In the genomic region with DNA sequence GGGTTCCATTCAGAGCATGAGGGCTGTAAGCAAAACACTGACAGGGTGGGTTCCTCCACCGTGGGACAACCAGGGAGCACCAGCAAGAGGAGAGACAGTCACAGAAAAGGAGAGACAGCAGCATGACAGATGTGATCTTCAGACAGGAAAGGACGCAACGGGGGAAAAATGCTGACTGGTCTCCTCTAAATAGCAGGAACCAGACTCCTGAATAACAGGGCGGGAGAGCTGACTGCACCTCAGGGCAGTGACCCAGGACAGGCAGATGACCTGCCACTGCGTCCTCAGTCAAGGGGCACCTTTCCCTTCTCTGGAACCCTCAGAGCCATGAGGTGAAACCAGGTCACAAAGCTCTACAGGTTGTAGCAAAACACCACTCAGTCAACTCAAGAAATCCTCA, we compare ENCODE assay signal across 17 cellular contexts. TPM values are rescaled to one million over a fixed set of nuclear protein-coding genes. Genes with fewer than 3 reads are reported as not detected.
DNase-seq lines count a peak whose midpoint lies in the region; ATAC-seq and TF ChIP-seq lines count a peak whose summit lies in the region.
"Had no signal": no experiment of that assay in that cellular context is flagged by ENCODE, and none has a peak within 500 bp of the region (broad histone marks: within the 10 kb centered on the region; RNA-seq: fewer than 3 reads in every experiment).

No MANE protein-coding gene starts in this region.

- no peak for TF ChIP-seq POLR2A in heart left ventricle (IDR thresholded peaks at IDR 0.05)

- peak; percentile 18 for ATAC-seq in left ventricle myocardium superior
- no peak for ATAC-seq in heart left ventricle
- ATAC-seq in activated B cell treated with CpG ODN at 0.5 μM for 24 hours (ENCODE audit: low read depth), result no peak
- ATAC-seq in stimulated activated naive B cell treated with anti-CD40 and anti-IgM and Interleukin-4, amounts not matched to agents 10 μg/mL and 1 μg/mL and 100 μg/mL, for 72 hours (replicated peaks), result no peak
- ATAC-seq: GM23338 had no signal

- peaks cover 0 to 53% (median 15%) of the 10 kb centered on the region in 12 donors for H3K4me1 ChIP-seq in heart left ventricle
- H3K4me1 ChIP-seq: BE2C had no signal

- WGBS in heart left ventricle, 4 donors, result 52 to 67% (median 64%) methylated on average over 5 of the region's 5 CpGs

- peak overlapping the region; percentile 46 for H3K27ac Mint-ChIP-seq in activated B cell treated with CpG ODN at 0.5 μM for 24 hours
- peak overlapping the region; percentile 53 for H3K27ac Mint-ChIP-seq in stimulated activated naive B cell treated with anti-CD40 and anti-IgM and Interleukin-4, amounts not matched to agents 10 μg/mL and 1 μg/mL and 100 μg/mL, for 72 hours
- H3K27ac Mint-ChIP-seq: CD4-positive, alpha-beta memory T cell; GM23338 had no signal

- intact Hi-C loops in left ventricle myocardium superior (cut with micrococcal nuclease), result no loop called here
- intact Hi-C loops in heart left ventricle (cut with DNase I), result loop anchor here in 1 of 10 donors (10.0 kb wide), 1 partner anchor 96 kb away; no protein-coding TSS in a partner anchor
- intact Hi-C loops in activated B cell treated with CpG ODN at 0.5 μM for 24 hours (cut with micrococcal nuclease), result no loop called here

- peak overlapping the region in 6 of 12 donors; percentile 49 to 85 (median 57) for H3K27ac ChIP-seq in heart left ventricle
- H3K27ac ChIP-seq: C4-2B, HL-60 had no signal

- peaks cover 81% of the 10 kb centered on the region for H3K36me3 Mint-ChIP-seq in activated B cell treated with CpG ODN at 0.5 μM for 24 hours (ENCODE audit: low read depth)
- H3K36me3 Mint-ChIP-seq in stimulated activated naive B cell treated with anti-CD40 and anti-IgM and Interleukin-4, amounts not matched to agents 10 μg/mL and 1 μg/mL and 100 μg/mL, for 72 hours, result peaks cover 40 to 63% of the 10 kb centered on the region in 2 donors

- H3K27me3 ChIP-seq in heart left ventricle, result no peaks in the 10 kb centered on the region
- H3K27me3 ChIP-seq: BE2C had no signal

- no peaks in the 10 kb centered on the region for H3K27me3 Mint-ChIP-seq in activated B cell treated with CpG ODN at 0.5 μM for 24 hours
- H3K27me3 Mint-ChIP-seq in stimulated activated naive B cell treated with anti-CD40 and anti-IgM and Interleukin-4, amounts not matched to agents 10 μg/mL and 1 μg/mL and 100 μg/mL, for 72 hours, result no peaks in the 10 kb centered on the region
- H3K27me3 Mint-ChIP-seq: CD4-positive, alpha-beta memory T cell had no signal

- H3K9me3 Mint-ChIP-seq in activated B cell treated with CpG ODN at 0.5 μM for 24 hours, result no peaks in the 10 kb centered on the region
- no peaks in the 10 kb centered on the region for H3K9me3 Mint-ChIP-seq in stimulated activated naive B cell treated with anti-CD40 and anti-IgM and Interleukin-4, amounts not matched to agents 10 μg/mL and 1 μg/mL and 100 μg/mL, for 72 hours
- H3K9me3 Mint-ChIP-seq: GM23338 had no signal

- no peak overlapping the region for H3K4me3 Mint-ChIP-seq in activated B cell treated with CpG ODN at 0.5 μM for 24 hours
- no peak overlapping the region for H3K4me3 Mint-ChIP-seq in stimulated activated naive B cell treated with anti-CD40 and anti-IgM and Interleukin-4, amounts not matched to agents 10 μg/mL and 1 μg/mL and 100 μg/mL, for 72 hours
- H3K4me3 Mint-ChIP-seq: CD4-positive, alpha-beta memory T cell; GM23338 had no signal

- no peak for TF ChIP-seq CTCF in heart left ventricle (IDR thresholded peaks at IDR 0.05)
- TF ChIP-seq CTCF in activated B cell treated with CpG ODN at 0.5 μM for 24 hours (IDR thresholded peaks at IDR 0.05), result no peak

- H3K4me3 ChIP-seq in heart left ventricle, result no peak overlapping the region
- H3K4me3 ChIP-seq: GM23338 had no signal

- H3K36me3 ChIP-seq in heart left ventricle, result peaks cover 0 to 58% (median 33%) of the 10 kb centered on the region in 9 donors

- no peaks in the 10 kb centered on the region for H3K9me3 ChIP-seq in heart left ventricle
- H3K9me3 ChIP-seq: BE2C had no signal

- POLR2A ChIA-PET in activated B cell treated with CpG ODN at 0.5 μM for 24 hours (lab: Charles Lee), result interaction anchor here (1.1 to 1.7 kb wide), 2 partner anchors 10 to 37 kb away, joined by 3 to 5 read pairs; partner anchors contain the start of gene CDCA7L

- peaks cover 20% of the 10 kb centered on the region for H3K4me1 Mint-ChIP-seq in activated B cell treated with CpG ODN at 0.5 μM for 24 hours
- H3K4me1 Mint-ChIP-seq in stimulated activated naive B cell treated with anti-CD40 and anti-IgM and Interleukin-4, amounts not matched to agents 10 μg/mL and 1 μg/mL and 100 μg/mL, for 72 hours, result peaks cover 13 to 32% of the 10 kb centered on the region in 2 donors
- H3K4me1 Mint-ChIP-seq: CD4-positive, alpha-beta memory T cell; GM23338 had no signal

- no peak for DNase-seq in left ventricle myocardium superior
- DNase-seq in heart left ventricle, result no peak
- peak; percentile 13 for DNase-seq in ELF-1 (ENCODE audit: low read depth, low spot score)
- no peak for DNase-seq in activated B cell treated with CpG ODN at 0.5 μM for 24 hours
- no peak for DNase-seq in stimulated activated naive B cell treated with anti-CD40 and anti-IgM and Interleukin-4, amounts not matched to agents 10 μg/mL and 1 μg/mL and 100 μg/mL, for 72 hours
- no peak for DNase-seq in COLO668 (lab: John Stamatoyannopoulos, UW; ENCODE audit: unreplicated experiment)
- DNase-seq in EL, result no peak
- DNase-seq: BE2C; CD4-positive, alpha-beta memory T cell; COR-L47; DMS153; DMS79 treated with DMSO at 0.1 percent for 48 hours; GF-D8; H7 had no signal

- CTCF ChIA-PET in activated B cell treated with CpG ODN at 0.5 μM for 24 hours (lab: Charles Lee), result no interaction called here

RNA-seq across cellular contexts. Expression of gene CDCA7L, which starts 37.0 kb away (rescaled TPM):
- total RNA-seq in left ventricle myocardium superior (72.0 TPM), heart left ventricle (10 to 100 TPM; 20.2 to 53.4 (median 45.5) TPM), activated B cell treated with CpG ODN at 0.5 μM for 24 hours (69.8 and 70.3 TPM in 2 replicates)
- polyA plus RNA-seq in heart left ventricle, result 10 to 100 TPM; 15.6 to 18.1 TPM
